ENCODE assay signal across 1 cellular context in the genomic region with DNA sequence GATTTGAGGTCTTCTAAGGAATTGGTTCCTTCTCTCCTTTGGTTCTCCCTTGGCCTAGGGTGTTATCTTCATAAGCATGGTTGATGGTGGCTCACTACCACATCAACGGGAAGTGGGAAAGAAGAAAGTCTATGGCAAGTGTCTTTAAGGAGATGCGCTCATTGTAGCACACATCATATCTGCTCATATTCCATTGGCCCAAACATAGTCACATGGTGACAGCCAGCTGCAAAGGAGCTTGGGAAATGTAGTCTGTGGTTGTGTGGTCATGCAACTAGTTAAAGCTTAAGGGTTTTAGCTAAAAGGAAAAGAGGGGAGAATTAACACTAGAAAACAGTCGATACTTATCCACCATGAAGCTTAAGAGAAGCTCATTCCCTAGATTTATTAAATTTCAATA.
TF ChIP-seq lines count a peak whose summit lies in the region.

No MANE protein-coding gene starts in this region.

TF ChIP-seq in endothelial cell of umbilical vein, 7 proteins besides CTCF, POLR2A, EP300 and RAD21:
- TF ChIP-seq FOS (IDR thresholded peaks at IDR 0.05; ENCODE audit: borderline replicate concordance, insufficient read depth, low read length) (no peak), POLR2AphosphoS5 (IDR thresholded peaks at IDR 0.05; ENCODE audit: insufficient read depth, low read depth, low read length) (no peak), JUN (IDR thresholded peaks at IDR 0.05; ENCODE audit: borderline replicate concordance, insufficient read depth, insufficient read length, low read depth) (no peak), MYC (IDR thresholded peaks at IDR 0.05; ENCODE audit: low read depth, low read length) (no peak), EZH2 (IDR thresholded peaks at IDR 0.05; ENCODE audit: borderline replicate concordance, low read depth, low read length, severe bottlenecking) (no peak), MAX (IDR thresholded peaks at IDR 0.05; ENCODE audit: insufficient read depth, insufficient read length) (no peak), GATA2 (IDR thresholded peaks at IDR 0.05; ENCODE audit: insufficient read depth, insufficient read length, low read depth, low read length) (no peak)
TF ChIP-seq in endothelial cell of umbilical vein: peak in this region for 0.
